In the genomic region with DNA sequence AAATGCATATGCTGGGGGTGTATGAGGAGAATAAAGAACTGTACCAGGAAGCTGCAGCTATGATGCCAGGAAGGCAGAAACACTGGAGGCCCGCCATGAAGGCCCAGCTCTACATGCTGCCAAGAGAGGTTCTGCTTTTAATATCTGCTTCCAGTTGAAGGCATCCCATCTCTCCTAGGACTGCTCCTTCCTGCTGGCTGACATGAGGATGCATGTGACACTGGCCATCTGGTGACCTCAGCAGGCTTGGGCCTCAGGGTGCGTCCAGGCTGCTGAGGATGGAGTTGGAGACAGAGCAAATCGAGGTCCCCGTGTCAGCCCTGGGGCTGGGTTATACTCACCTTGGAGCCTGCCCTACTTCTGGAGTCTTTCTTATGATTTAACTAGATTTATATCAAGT, we compare ENCODE assay signal across 22 cellular contexts. TPM values are rescaled to one million over a fixed set of nuclear protein-coding genes. Genes with fewer than 3 reads are reported as not detected.
DNase-seq lines count a peak whose midpoint lies in the region; ATAC-seq, FAIRE-seq and TF ChIP-seq lines count a peak whose summit lies in the region.
"Had no signal": no experiment of that assay in that cellular context is flagged by ENCODE, and none has a peak within 500 bp of the region (broad histone marks: within the 10 kb centered on the region; RNA-seq: fewer than 3 reads in every experiment).

No MANE protein-coding gene starts in this region.

- no peak for ATAC-seq in CD8-positive, alpha-beta T cell
- ATAC-seq in HepG2, result no peak
- no peak for ATAC-seq in stimulated activated naive CD8-positive, alpha-beta T cell treated with anti-CD3 and anti-CD28 coated beads, Interleukin-15, amount 100 ng/mL, for 72 hours
- ATAC-seq: A549, GM12878, PC-3, T-cell had no signal

- TF ChIP-seq CTCF in glutamatergic neuron (IDR thresholded peaks at IDR 0.05; ENCODE audit: partially characterized antibody, unreplicated experiment), result no peak
- TF ChIP-seq CTCF in CD8-positive, alpha-beta T cell (IDR thresholded peaks at IDR 0.05), result no peak
- no peak for TF ChIP-seq CTCF in HepG2 (CRISPR knock-in tag; IDR thresholded peaks at IDR 0.05)

- H3K27me3 Mint-ChIP-seq in glutamatergic neuron (ENCODE audit: unreplicated experiment), result peaks cover 5% of the 10 kb centered on the region
- no peaks in the 10 kb centered on the region for H3K27me3 Mint-ChIP-seq in CD8-positive, alpha-beta T cell (ENCODE audit: low read depth)
- H3K27me3 Mint-ChIP-seq in stimulated activated naive CD8-positive, alpha-beta T cell treated with anti-CD3 and anti-CD28 coated beads, Interleukin-15, amount 100 ng/mL, for 72 hours, result peaks cover 8% of the 10 kb centered on the region
- H3K27me3 Mint-ChIP-seq: T-cell had no signal

- H3K27me3 ChIP-seq in thymus (ENCODE audit: control insufficient read depth, insufficient read depth) (no peaks in the 10 kb centered on the region), HepG2 (ENCODE audit: control insufficient read depth in 1 of 2, insufficient read depth in 2 of 2, low read length in 2 of 2) (no peaks in the 10 kb centered on the region)
- H3K27me3 ChIP-seq in CD8-positive, alpha-beta T cell (ENCODE audit: insufficient read depth, low read length), result no peaks in the 10 kb centered on the region
- H3K27me3 ChIP-seq: MG63 had no signal

- WGBS in thymus, result 68% methylated on average over 4 of the region's 4 CpGs
- 17% methylated on average over 1 of the region's 4 CpGs for WGBS in HepG2 (ENCODE audit: low lambda C conversion rate)

- intact Hi-C loops in CD8-positive, alpha-beta T cell (cut with DNase I, micrococcal nuclease), result no loop called here
- intact Hi-C loops in HepG2 (cut with micrococcal nuclease; ENCODE audit: unreplicated experiment), result no loop called here

- H3K9ac ChIP-seq in HepG2 (ENCODE audit: insufficient read depth, low read depth, low read length), result no peak overlapping the region

- no peak overlapping the region for H3K27ac Mint-ChIP-seq in glutamatergic neuron (ENCODE audit: unreplicated experiment)
- no peak overlapping the region for H3K27ac Mint-ChIP-seq in CD8-positive, alpha-beta T cell
- H3K27ac Mint-ChIP-seq in stimulated activated naive CD8-positive, alpha-beta T cell treated with anti-CD3 and anti-CD28 coated beads, Interleukin-15, amount 100 ng/mL, for 72 hours, result no peak overlapping the region
- H3K27ac Mint-ChIP-seq: T-cell had no signal

- TF ChIP-seq POLR2A in HepG2 (IDR thresholded peaks at IDR 0.05; ENCODE audit: insufficient read depth in 1 of 2, low read depth in 2 of 2, low read length in 2 of 2), result no peak

- H3K36me3 Mint-ChIP-seq in glutamatergic neuron (ENCODE audit: unreplicated experiment), result no peaks in the 10 kb centered on the region
- peaks cover 4% of the 10 kb centered on the region for H3K36me3 Mint-ChIP-seq in CD8-positive, alpha-beta T cell
- H3K36me3 Mint-ChIP-seq: CD14-positive monocyte had no signal

- FAIRE-seq in HepG2 (lab: Jason Lieb, UNC), result no peak
- FAIRE-seq: A549, G401.6, GM12878 had no signal

- peaks cover 4% of the 10 kb centered on the region for H3K9me3 Mint-ChIP-seq in glutamatergic neuron (ENCODE audit: unreplicated experiment)
- no peaks in the 10 kb centered on the region for H3K9me3 Mint-ChIP-seq in CD8-positive, alpha-beta T cell
- no peaks in the 10 kb centered on the region for H3K9me3 Mint-ChIP-seq in stimulated activated naive CD8-positive, alpha-beta T cell treated with anti-CD3 and anti-CD28 coated beads, Interleukin-15, amount 100 ng/mL, for 72 hours
- H3K9me3 Mint-ChIP-seq: T-cell had no signal

- TF ChIP-seq EP300 in HepG2 (IDR thresholded peaks at IDR 0.05; ENCODE audit: low read depth in 2 of 2, low read length in 2 of 2) (no peak), HepG2 (CRISPR knock-in tag; IDR thresholded peaks at IDR 0.05; ENCODE audit: borderline replicate concordance) (no peak)

- peak overlapping the region; percentile 99 for H3K27ac ChIP-seq in KOPT-K1 (ENCODE audit: low read depth, low read length, poor library complexity, severe bottlenecking)
- peak overlapping the region; percentile 95 for H3K27ac ChIP-seq in thymus (ENCODE audit: low read depth)
- no peak overlapping the region for H3K27ac ChIP-seq in CD8-positive, alpha-beta T cell (ENCODE audit: low read depth, low read length)
- no peak overlapping the region for H3K27ac ChIP-seq in HepG2 (ENCODE audit: extremely low read length, insufficient read depth, low read length)
- H3K27ac ChIP-seq: A549 had no signal

- no peak for TF ChIP-seq RAD21 in HepG2 (CRISPR knock-in tag; IDR thresholded peaks at IDR 0.05)

- no peak overlapping the region for H3K4me3 ChIP-seq in thymus (ENCODE audit: low read length)
- no peak overlapping the region for H3K4me3 ChIP-seq in CD8-positive, alpha-beta T cell (ENCODE audit: low read depth, low read length)
- no peak overlapping the region for H3K4me3 ChIP-seq in HepG2 (replicated peaks in 1 of 3; ENCODE audit: insufficient read depth in 1 of 3, low read depth in 2 of 3, low read length in 3 of 3)
- H3K4me3 ChIP-seq: A549, GM12878, MG63 had no signal

- peaks cover 44% of the 10 kb centered on the region for H3K4me1 ChIP-seq in thymus (ENCODE audit: control insufficient read depth, insufficient read depth, low read length)
- peaks cover 8% of the 10 kb centered on the region for H3K4me1 ChIP-seq in CD8-positive, alpha-beta T cell (ENCODE audit: insufficient read depth, low read length)
- H3K4me1 ChIP-seq in HepG2 (ENCODE audit: insufficient read depth, low read length), result peaks cover 14% of the 10 kb centered on the region
- H3K4me1 ChIP-seq: A549 had no signal

- POLR2A ChIA-PET in CD8-positive, alpha-beta T cell (lab: Charles Lee), result no interaction called here
- POLR2A ChIA-PET in HepG2 (lab: Yijun Ruan, JAX), result interaction anchor here (2.6 kb wide), 1 partner anchor 21 kb away, joined by 13 read pairs; no protein-coding TSS in a partner anchor

- H3K9me3 ChIP-seq in KOPT-K1 (ENCODE audit: insufficient read depth, low read length, poor library complexity, severe bottlenecking), result peaks cover 4% of the 10 kb centered on the region
- H3K9me3 ChIP-seq in thymus (ENCODE audit: control insufficient read depth), result no peaks in the 10 kb centered on the region
- H3K9me3 ChIP-seq in CD8-positive, alpha-beta T cell (ENCODE audit: low read length), result no peaks in the 10 kb centered on the region
- H3K9me3 ChIP-seq in HepG2 (ENCODE audit: low read length), result no peaks in the 10 kb centered on the region
- H3K9me3 ChIP-seq: A549, MG63 had no signal

- BruUV-seq in HepG2 (replicated peaks; lab: Mats Ljungman, UMichigan), result no TSS peak

- peaks cover 57% of the 10 kb centered on the region for H3K36me3 ChIP-seq in KOPT-K1 (ENCODE audit: insufficient read depth, low read length)
- H3K36me3 ChIP-seq in thymus (ENCODE audit: control insufficient read depth, insufficient read depth), result no peaks in the 10 kb centered on the region
- no peaks in the 10 kb centered on the region for H3K36me3 ChIP-seq in CD8-positive, alpha-beta T cell (ENCODE audit: insufficient read depth, low read length)
- H3K36me3 ChIP-seq in HepG2 (replicated peaks in 1 of 2; ENCODE audit: control insufficient read depth in 1 of 2, insufficient read depth in 2 of 2, low read length in 2 of 2), result no peaks in the 10 kb centered on the region
- H3K36me3 ChIP-seq: MG63 had no signal

- no peak overlapping the region for H3K4me2 ChIP-seq in HepG2 (ENCODE audit: low read depth, low read length)
- H3K4me2 ChIP-seq: A549 had no signal

- H3K4me1 Mint-ChIP-seq in glutamatergic neuron (ENCODE audit: low read depth, unreplicated experiment), result peaks cover 21% of the 10 kb centered on the region
- H3K4me1 Mint-ChIP-seq in CD8-positive, alpha-beta T cell (ENCODE audit: low read depth), result peaks cover 21% of the 10 kb centered on the region
- H3K4me1 Mint-ChIP-seq in stimulated activated naive CD8-positive, alpha-beta T cell treated with anti-CD3 and anti-CD28 coated beads, Interleukin-15, amount 100 ng/mL, for 72 hours, result peaks cover 22% of the 10 kb centered on the region
- H3K4me1 Mint-ChIP-seq: CD14-positive monocyte had no signal

- no peaks in the 10 kb centered on the region for H3K79me2 ChIP-seq in HepG2 (ENCODE audit: insufficient read depth, low read length)

- no peak overlapping the region for H2AFZ ChIP-seq in HepG2 (ENCODE audit: low read length)

- CTCF ChIA-PET in CD8-positive, alpha-beta T cell (lab: Charles Lee), result interaction anchor here (1.2 to 1.8 kb wide), 2 partner anchors 144 to 182 kb away, joined by 3 to 7 read pairs; no protein-coding TSS in a partner anchor
- CTCF ChIA-PET in HepG2 (lab: Yijun Ruan, JAX; ENCODE audit: low intra/inter-chr PET ratio, low total read pairs), result no interaction called here

- DNase-seq in G401 (ENCODE audit: low spot score) (peak; percentile 72), glutamatergic neuron (no peak), HepG2 (ENCODE audit: low spot score) (no peak)
- DNase-seq in CD8-positive, alpha-beta T cell, result no peak
- DNase-seq in stimulated activated naive CD8-positive, alpha-beta T cell treated with anti-CD3 and anti-CD28 coated beads, Interleukin-15, amount 100 ng/mL, for 72 hours, result no peak
- DNase-seq: AML-193, Calu3, MG63, NCI-H1105 treated with DMSO at 0.1 percent for 48 hours, NCI-H146, NCI-H1930, NCI-H2107, NCI-H524 treated with DMSO at 0.1 percent for 48 hours, NCI-H774, PC-3, T-cell had no signal

- H4K20me1 ChIP-seq in HepG2 (ENCODE audit: insufficient read depth, low read length), result no peaks in the 10 kb centered on the region

- in situ Hi-C loops in G401 (cut with HindIII; ENCODE audit: low sequenced_read_pairs), result no loop called here
- in situ Hi-C loops in HepG2 (cut with HindIII; ENCODE audit: extremely low pct_ligation_motif_present, low pct_unique_long_range_greater_than_20kb), result no loop called here

- H3K4me3 Mint-ChIP-seq in glutamatergic neuron (ENCODE audit: unreplicated experiment), result peak overlapping the region; percentile 42
- no peak overlapping the region for H3K4me3 Mint-ChIP-seq in CD8-positive, alpha-beta T cell
- no peak overlapping the region for H3K4me3 Mint-ChIP-seq in stimulated activated naive CD8-positive, alpha-beta T cell treated with anti-CD3 and anti-CD28 coated beads, Interleukin-15, amount 100 ng/mL, for 72 hours
- H3K4me3 Mint-ChIP-seq: CD14-positive monocyte, T-cell had no signal

RNA-seq across cellular contexts. Expression of a gene that starts 49.0 kb away (rescaled TPM):
- 106 and 123 TPM in 2 replicates for total RNA-seq in G401 (2014; rRNA removed; shearing (Covaris generic))
- total RNA-seq in glutamatergic neuron (ENCODE audit: unreplicated experiment) (48.7 TPM), HepG2 (2016; rRNA removed; fragmentation: Illumina TruSeq; extraction: Trizol) (94.8 and 133 TPM in 2 replicates)
- polyA plus RNA-seq in thymus (125 TPM), HepG2 (2011; rRNA removed) (40.8 and 53.4 TPM in 2 replicates)
- 10 to 100 TPM; 80.3 to 81.7 TPM for total RNA-seq in CD8-positive, alpha-beta T cell
- 45.3 and 48.4 TPM in 2 replicates for total RNA-seq in HepG2 (2016; cell fraction: cytosol; rRNA removed; fragmentation: Illumina TruSeq; extraction: Trizol; ENCODE audit: low read depth)
- total RNA-seq in HepG2 (2016; cell fraction: insoluble cytoplasmic fraction; rRNA removed; fragmentation: Illumina TruSeq; extraction: Trizol), result 94.6 and 133 TPM in 2 replicates
- 77.8 and 78.0 TPM in 2 replicates for total RNA-seq in HepG2 (2016; cell fraction: membrane; rRNA removed; fragmentation: Illumina TruSeq; extraction: Trizol)
- 49.2 and 51.5 TPM in 2 replicates for total RNA-seq in HepG2 (2016; cell fraction: nucleus; rRNA removed; fragmentation: Illumina TruSeq; extraction: Trizol)
- polyA plus RNA-seq in HepG2 (2011; cell fraction: cytosol; rRNA removed), result 33.3 and 37.5 TPM in 2 replicates
- 15.1 and 19.9 TPM in 2 replicates for polyA plus RNA-seq in HepG2 (2011; cell fraction: nucleus; rRNA removed)
- 60.7 and 69.3 TPM in 2 replicates for polyA plus RNA-seq in HepG2 (2012)
- polyA plus RNA-seq in HepG2 (2016; cell fraction: cytosol; fragmentation: Illumina TruSeq; extraction: Trizol; ENCODE audit: low read depth), result 40.3 and 41.0 TPM in 2 replicates
- 132 and 137 TPM in 2 replicates for polyA plus RNA-seq in HepG2 (2016; cell fraction: insoluble cytoplasmic fraction; fragmentation: Illumina TruSeq; extraction: Trizol; ENCODE audit: low read depth)
- polyA plus RNA-seq in HepG2 (2016; cell fraction: membrane; fragmentation: Illumina TruSeq; extraction: Trizol; ENCODE audit: low read depth), result 67.1 and 72.3 TPM in 2 replicates
- 76.0 and 78.0 TPM in 2 replicates for polyA plus RNA-seq in HepG2 (2016; cell fraction: nucleus; fragmentation: Illumina TruSeq; extraction: Trizol; ENCODE audit: insufficient read depth, low read depth)
- 36.2 and 55.8 TPM in 2 replicates for polyA minus RNA-seq in HepG2 (2011; rRNA and poly(A)+ RNA removed; ENCODE audit: low replicate concordance)
- polyA minus RNA-seq in HepG2 (2011; cell fraction: cytosol; rRNA and poly(A)+ RNA removed), result 33.5 and 35.7 TPM in 2 replicates
- polyA minus RNA-seq in HepG2 (2011; cell fraction: nucleus; rRNA and poly(A)+ RNA removed), result 19.4 and 20.3 TPM in 2 replicates

RNA-seq across cellular contexts. Expression of a gene that starts 49.4 kb away (rescaled TPM):
- total RNA-seq in G401 (2014; rRNA removed; shearing (Covaris generic)), result 21.7 and 22.4 TPM in 2 replicates
- total RNA-seq in glutamatergic neuron (ENCODE audit: unreplicated experiment) (19.2 TPM), HepG2 (2016; rRNA removed; fragmentation: Illumina TruSeq; extraction: Trizol) (15.1 and 19.4 TPM in 2 replicates)
- polyA plus RNA-seq in thymus (4.7 TPM), HepG2 (2011; rRNA removed) (10.9 and 13.9 TPM in 2 replicates)
- 10 to 100 TPM; 10.9 to 11.0 TPM for total RNA-seq in CD8-positive, alpha-beta T cell
- total RNA-seq in HepG2 (2016; cell fraction: cytosol; rRNA removed; fragmentation: Illumina TruSeq; extraction: Trizol; ENCODE audit: low read depth), result 4.2 and 4.9 TPM in 2 replicates
- total RNA-seq in HepG2 (2016; cell fraction: insoluble cytoplasmic fraction; rRNA removed; fragmentation: Illumina TruSeq; extraction: Trizol), result 15.4 and 19.7 TPM in 2 replicates
- total RNA-seq in HepG2 (2016; cell fraction: membrane; rRNA removed; fragmentation: Illumina TruSeq; extraction: Trizol), result 6.6 and 7.0 TPM in 2 replicates
- total RNA-seq in HepG2 (2016; cell fraction: nucleus; rRNA removed; fragmentation: Illumina TruSeq; extraction: Trizol), result 12.6 and 15.6 TPM in 2 replicates
- polyA plus RNA-seq in HepG2 (2011; cell fraction: cytosol; rRNA removed), result 7.8 and 7.9 TPM in 2 replicates
- polyA plus RNA-seq in HepG2 (2011; cell fraction: nucleus; rRNA removed), result 9.8 and 11.9 TPM in 2 replicates
- 8.9 TPM in 2 replicates for polyA plus RNA-seq in HepG2 (2012)
- 1.2 and 1.3 TPM in 2 replicates for polyA plus RNA-seq in HepG2 (2016; cell fraction: cytosol; fragmentation: Illumina TruSeq; extraction: Trizol; ENCODE audit: low read depth)
- 13.3 and 15.0 TPM in 2 replicates for polyA plus RNA-seq in HepG2 (2016; cell fraction: insoluble cytoplasmic fraction; fragmentation: Illumina TruSeq; extraction: Trizol; ENCODE audit: low read depth)
- 1.8 TPM in 2 replicates for polyA plus RNA-seq in HepG2 (2016; cell fraction: membrane; fragmentation: Illumina TruSeq; extraction: Trizol; ENCODE audit: low read depth)
- 13.9 and 14.0 TPM in 2 replicates for polyA plus RNA-seq in HepG2 (2016; cell fraction: nucleus; fragmentation: Illumina TruSeq; extraction: Trizol; ENCODE audit: insufficient read depth, low read depth)
- polyA minus RNA-seq in HepG2 (2011; rRNA and poly(A)+ RNA removed; ENCODE audit: low replicate concordance), result 6.2 and 7.1 TPM in 2 replicates
- polyA minus RNA-seq in HepG2 (2011; cell fraction: cytosol; rRNA and poly(A)+ RNA removed), result 8.8 and 9.5 TPM in 2 replicates
- 21.0 and 25.5 TPM in 2 replicates for polyA minus RNA-seq in HepG2 (2011; cell fraction: nucleus; rRNA and poly(A)+ RNA removed)

Comparison
In these comparisons a context has a peak if more than half of its experiments do, and no peak if none do; other contexts are left out.
1. H3K27ac ChIP-seq: peak in KOPT-K1 (single experiment) and thymus (single experiment); none in CD8-positive, alpha-beta T cell (single experiment) and HepG2 (single experiment).